In the genomic region with DNA sequence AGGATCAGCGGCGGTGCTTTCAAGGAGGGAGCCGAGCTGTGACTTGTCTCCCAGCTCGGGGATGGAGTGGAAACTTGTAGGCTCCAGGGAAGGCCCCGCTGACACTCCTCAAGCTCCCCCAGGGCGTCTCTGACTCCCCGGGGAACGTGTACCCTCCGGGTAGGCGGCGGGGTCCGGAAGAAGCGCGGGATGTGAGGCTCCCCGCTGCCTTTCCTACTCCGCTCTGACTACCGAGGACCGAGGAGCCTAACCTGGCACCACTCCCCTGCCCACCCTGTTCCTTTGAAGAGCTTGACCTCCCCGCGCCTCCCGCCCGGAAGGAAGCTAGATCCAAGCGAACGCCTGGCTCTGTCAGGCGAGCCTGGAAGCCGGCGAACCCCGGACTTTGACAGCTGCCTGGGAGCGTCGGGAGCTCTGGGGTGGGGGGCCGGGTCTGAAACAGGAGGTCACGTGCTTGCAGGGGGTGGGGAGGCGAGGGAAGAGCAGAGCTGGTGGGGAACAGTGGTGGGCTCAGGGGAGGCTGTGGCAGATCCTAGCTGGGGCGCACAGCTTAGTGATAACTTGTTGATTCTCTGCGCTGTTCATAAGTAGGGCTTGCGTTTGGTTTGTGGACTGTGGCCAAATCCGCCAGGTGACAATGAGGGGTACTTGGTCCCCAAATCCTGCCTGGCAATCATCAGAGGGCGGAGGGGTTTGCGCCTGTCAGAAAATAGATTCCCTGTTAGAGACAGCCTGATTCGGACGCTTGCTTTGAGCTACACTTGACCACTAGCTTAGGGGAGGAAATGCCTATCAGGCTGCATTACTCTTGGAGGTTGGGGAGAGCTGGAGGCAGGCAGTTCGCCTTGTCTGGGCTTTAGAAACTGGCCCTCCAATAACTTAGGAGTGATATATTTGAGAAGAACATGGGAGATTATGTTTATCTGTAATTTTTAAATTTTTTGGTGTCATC, we compare ENCODE assay signal across 9 cellular contexts. TPM values are rescaled to one million over a fixed set of nuclear protein-coding genes. Genes with fewer than 3 reads are reported as not detected.
A peak's percentile ranks its signal among the peaks of the same experiment; 100 is the strongest.
DNase-seq lines count a peak whose midpoint lies in the region; ATAC-seq and TF ChIP-seq lines count a peak whose summit lies in the region.
"Had no signal": no experiment of that assay in that cellular context is flagged by ENCODE, and none has a peak within 500 bp of the region (broad histone marks: within the 10 kb centered on the region; RNA-seq: fewer than 3 reads in every experiment).

No MANE protein-coding gene starts in this region.

- H3K27ac Mint-ChIP-seq in activated B cell treated with CpG ODN at 0.5 μM for 24 hours (no peak overlapping the region), HFFc6 (no peak overlapping the region)

- POLR2A ChIA-PET in activated B cell treated with CpG ODN at 0.5 μM for 24 hours (lab: Charles Lee) = no interaction called here

- H3K9me3 Mint-ChIP-seq in activated B cell treated with CpG ODN at 0.5 μM for 24 hours = no peaks in the 10 kb centered on the region
- peaks cover 14% of the 10 kb centered on the region for H3K9me3 Mint-ChIP-seq in HFFc6

- CTCF ChIA-PET in activated B cell treated with CpG ODN at 0.5 μM for 24 hours (lab: Charles Lee) = interaction anchor here (0.7 to 1.1 kb wide), 2 partner anchors 165 to 928 kb away, joined by 3 to 4 read pairs; no protein-coding TSS in a partner anchor

- H3K36me3 Mint-ChIP-seq in activated B cell treated with CpG ODN at 0.5 μM for 24 hours (ENCODE audit: low read depth) = no peaks in the 10 kb centered on the region
- H3K36me3 Mint-ChIP-seq in HFFc6 (ENCODE audit: low read depth) = no peaks in the 10 kb centered on the region

- H3K4me3 Mint-ChIP-seq in activated B cell treated with CpG ODN at 0.5 μM for 24 hours (peak overlapping the region; percentile 16), HFFc6 (no peak overlapping the region)

- H3K27me3 Mint-ChIP-seq in activated B cell treated with CpG ODN at 0.5 μM for 24 hours (peaks cover 42% of the 10 kb centered on the region), HFFc6 (ENCODE audit: insufficient read depth) (no peaks in the 10 kb centered on the region; the same call in 1 of the 2 replicates)

- intact Hi-C loops in activated B cell treated with CpG ODN at 0.5 μM for 24 hours (cut with micrococcal nuclease) = loop anchor here (10.0 kb wide), 1 partner anchor 1259 kb away; no protein-coding TSS in a partner anchor

- no peak for ATAC-seq in activated B cell treated with CpG ODN at 0.5 μM for 24 hours (ENCODE audit: low read depth)
- no peak for ATAC-seq in HG03095 (IDR thresholded peaks at IDR 0.05; ENCODE audit: unreplicated experiment)

- no peak for TF ChIP-seq CTCF in activated B cell treated with CpG ODN at 0.5 μM for 24 hours (IDR thresholded peaks at IDR 0.05)
- no peak for TF ChIP-seq CTCF in HFFc6 (IDR thresholded peaks at IDR 0.05)

- DNase-seq in NCI-H2081 (lab: John Stamatoyannopoulos, UW) = peak; percentile 32 to 65
- no peak for DNase-seq in NCI-H2081 treated with DMSO at 0.1 percent for 48 hours (lab: John Stamatoyannopoulos, UW)
- DNase-seq in activated B cell treated with CpG ODN at 0.5 μM for 24 hours = no peak
- peak; percentile 27 for DNase-seq in iris pigment epithelial cell (ENCODE audit: low read depth)
- peak; percentile 24 for DNase-seq in superior temporal gyrus (ENCODE audit: extremely low spot score)
- DNase-seq in HFFc6 = no peak
- no peak for DNase-seq in mesenteric fat pad (ENCODE audit: low spot score)

- H3K4me1 Mint-ChIP-seq in activated B cell treated with CpG ODN at 0.5 μM for 24 hours (peaks cover 13% of the 10 kb centered on the region), HFFc6 (ENCODE audit: low read depth) (no peaks in the 10 kb centered on the region)

RNA-seq across cellular contexts. Expression of gene CLSTN2, which starts 1.2 kb away (rescaled TPM):
- not detected in 2 replicates for total RNA-seq in activated B cell treated with CpG ODN at 0.5 μM for 24 hours
- total RNA-seq in HFFc6 (2021; fragmentation: NEBNext Ultra II Directional; extraction: Animal tissue kit (Norgen Biotek cat#: 25700)) = under 1 TPM in 1 of 6 experiments, not detected in 5; 0.05 TPM
- 44.1 TPM for total RNA-seq in mesenteric fat pad
- total RNA-seq: NCI-H460 had no signal

Comparison
In these comparisons a context has a peak if more than half of its experiments do, and no peak if none do; other contexts are left out.
1. DNase-seq: peak in NCI-H2081 (2 of 2), iris pigment epithelial cell (single experiment) and superior temporal gyrus (single experiment); none in NCI-H2081 treated with DMSO at 0.1 percent for 48 hours (single experiment), activated B cell treated with CpG ODN at 0.5 μM for 24 hours (single experiment), HFFc6 (single experiment) and mesenteric fat pad (single experiment).
2. RNA of gene CLSTN2, which starts 1.2 kb away (total RNA-seq): 44.1 TPM in mesenteric fat pad (single experiment); 0.05 TPM in HFFc6 and not detected in activated B cell treated with CpG ODN at 0.5 μM for 24 hours; every median in the first group is over 10 times any median in the second.